Comparison of ENCODE assay signal across 8 cellular contexts in genomic region chr14:75132374-75133086, GRCh38. TPM values are rescaled to one million over a fixed set of nuclear protein-coding genes. Genes with fewer than 3 reads are reported as not detected.
DNase-seq lines count a peak whose midpoint lies in the region; ATAC-seq, FAIRE-seq and TF ChIP-seq lines count a peak whose summit lies in the region.

No MANE protein-coding gene starts in this region.

- TF ChIP-seq EP300 in SK-N-SH (IDR thresholded peaks at IDR 0.05; ENCODE audit: borderline replicate concordance in 1 of 2, low read depth in 1 of 2, low read length in 1 of 2): no peak

- DNase-seq in Right ventricle myocardium inferior (ENCODE audit: missing footprints) (no peak), cardiac septum (ENCODE audit: low spot score) (no peak), NCI-H1105 treated with DMSO at 0.1 percent for 48 hours (lab: John Stamatoyannopoulos, UW) (peak; percentile 73), SK-N-SH (peak; percentile 50), caudate nucleus (lab: John Stamatoyannopoulos, UW) (peak in 19 of 61 donors; percentile 4 to 69 (median 37)), kidney (no peak)
- DNase-seq in stimulated activated CD4-positive, alpha-beta T cell treated with anti-CD3 and anti-CD28 coated beads, Interleukin-4, amount 100 ng/mL, for 4 hours: peak; percentile 10 to 32

- peaks cover 34% of the 10 kb centered on the region for H3K79me2 ChIP-seq in SK-N-SH (ENCODE audit: insufficient read depth)

- H3K36me3 ChIP-seq in SK-N-SH (replicated peaks in 1 of 2; ENCODE audit: control insufficient read depth in 1 of 2, insufficient read depth in 2 of 2, low read length in 1 of 2): peaks cover 30 to 47% of the 10 kb centered on the region in 2 experiments
- peaks cover 8 to 17% of the 10 kb centered on the region in 2 donors for H3K36me3 ChIP-seq in kidney (ENCODE audit: control insufficient read depth in 1 of 2, insufficient read depth in 2 of 2, low read length in 2 of 2)

- H3K9ac ChIP-seq in SK-N-SH (no peak overlapping the region), kidney (ENCODE audit: low read length in 2 of 2) (no peak overlapping the region)

- H3K27ac ChIP-seq in SK-N-SH (ENCODE audit: low read depth in 2 of 2, low read length in 1 of 2) (peak overlapping the region in 1 of 2 experiments; percentile 34; a peak in 2 of 4 replicates), caudate nucleus (ENCODE audit: low read depth, low read length) (peak overlapping the region; percentile 38), kidney (ENCODE audit: low read depth in 2 of 2, low read length in 2 of 2) (no peak overlapping the region)

- POLR2A ChIA-PET in SK-N-SH (lab: Yijun Ruan, JAX): no interaction called here

- intact Hi-C loops in Right ventricle myocardium inferior (cut with DNase I): loop anchor here (2.0 to 5.0 kb wide), 3 partner anchors 162 to 360 kb away; no protein-coding TSS in a partner anchor
- intact Hi-C loops in cardiac septum (cut with DNase I): loop anchor here (2.0 to 5.0 kb wide), 2 partner anchors 164 to 355 kb away; no protein-coding TSS in a partner anchor
- intact Hi-C loops in kidney (cut with DNase I): loop anchor here (5.0 to 10.0 kb wide), 2 partner anchors 170 to 352 kb away; no protein-coding TSS in a partner anchor

- H3F3A ChIP-seq in SK-N-SH (replicated peaks; ENCODE audit: insufficient read depth): peaks cover 31% of the 10 kb centered on the region

- no peaks in the 10 kb centered on the region for H3K9me2 ChIP-seq in SK-N-SH

- CTCF ChIA-PET in SK-N-SH (lab: Yijun Ruan, JAX): interaction anchor here (0.6 to 11.6 kb wide), 6 partner anchors 9 to 356 kb away, joined by 3 to 237 read pairs (median 4); no protein-coding TSS in a partner anchor

- TF ChIP-seq CTCF in SK-N-SH (IDR thresholded peaks at IDR 0.05) (peak; percentile 78), kidney (IDR thresholded peaks at IDR 0.05; ENCODE audit: borderline replicate concordance, extremely low read depth, insufficient read depth) (peak; percentile 86)

- H3K4me3 ChIP-seq in SK-N-SH (ENCODE audit: low read depth in 2 of 2, low read length in 1 of 2) (no peak overlapping the region; a peak in 1 of 4 replicates), kidney (ENCODE audit: low read length in 2 of 2) (no peak overlapping the region)

- WGBS in SK-N-SH (ENCODE audit: low lambda C conversion rate): 53% methylated on average over 4 of the region's 4 CpGs

- FAIRE-seq in kidney (lab: Jason Lieb, UNC): peak; percentile 88

- no peak overlapping the region for H2AFZ ChIP-seq in SK-N-SH (ENCODE audit: low read depth)

- peaks cover 0 to 7% of the 10 kb centered on the region in 2 experiments; a peak in 2 of 4 replicates for H3K4me1 ChIP-seq in SK-N-SH (ENCODE audit: control insufficient read depth in 1 of 2, insufficient read depth in 2 of 2, low read depth in 1 of 2, low read length in 1 of 2)
- peaks cover 0 to 4% of the 10 kb centered on the region in 2 donors for H3K4me1 ChIP-seq in kidney (ENCODE audit: control insufficient read depth in 1 of 2, insufficient read depth in 1 of 2, low read depth in 1 of 2, low read length in 2 of 2)

- peak; percentile 77 for ATAC-seq in Right ventricle myocardium inferior
- ATAC-seq in GM18909 (IDR thresholded peaks at IDR 0.05; ENCODE audit: poor library complexity, unreplicated experiment): no peak

- 0 out of 2 replicates have a peak, but pooled peaks cover 2% of the 10 kb centered on the region for H4K20me1 ChIP-seq in SK-N-SH (ENCODE audit: insufficient read depth)

- no peak overlapping the region for H3K4me2 ChIP-seq in SK-N-SH

- H3K27me3 ChIP-seq in SK-N-SH (ENCODE audit: insufficient read depth): no peaks in the 10 kb centered on the region

- H3K9me3 ChIP-seq in SK-N-SH: no peaks in the 10 kb centered on the region
- no peaks in the 10 kb centered on the region for H3K9me3 ChIP-seq in kidney (ENCODE audit: control insufficient read depth in 1 of 2, low read length in 2 of 2)

- peak; percentile 88 for TF ChIP-seq RAD21 in SK-N-SH (IDR thresholded peaks at IDR 0.05; ENCODE audit: low read length)

TF ChIP-seq in SK-N-SH, 30 proteins besides CTCF, POLR2A, EP300 and RAD21:
- TF ChIP-seq FOXM1 (IDR thresholded peaks at IDR 0.05; ENCODE audit: low read depth) (0 out of 2 replicates have a peak, but pooled peaks have one; percentile 17), RXRA (IDR thresholded peaks at IDR 0.05; ENCODE audit: borderline replicate concordance, low read depth) (no peak), SMC3 (IDR thresholded peaks at IDR 0.05; ENCODE audit: low read depth, low read length) (peak; percentile 89)

RNA-seq across cellular contexts. Expression of gene NEK9, which starts 5.7 kb away (rescaled TPM):
- total RNA-seq in Right ventricle myocardium inferior: 102 TPM
- total RNA-seq in cardiac septum: 115 TPM
- 48.1 and 53.3 TPM in 2 replicates for polyA plus RNA-seq in SK-N-SH (2012; rRNA removed)
- 50.2 and 51.3 TPM in 2 replicates for polyA plus RNA-seq in SK-N-SH (2012; cell fraction: cytosol; rRNA removed)
- polyA plus RNA-seq in SK-N-SH (2012; cell fraction: nucleus; rRNA removed): 111 and 119 TPM in 2 replicates
- 81.5 TPM for total RNA-seq in kidney
- polyA plus RNA-seq in kidney (ENCODE audit: insufficient read depth, low read depth, low replicate concordance): 25.4 TPM

RNA-seq across cellular contexts. Expression of gene TMED10, which starts 43.9 kb away (rescaled TPM):
- total RNA-seq in Right ventricle myocardium inferior (280 TPM), cardiac septum (283 TPM), kidney (401 TPM)
- polyA plus RNA-seq in SK-N-SH (2012; rRNA removed) (168 and 287 TPM in 2 replicates), kidney (ENCODE audit: insufficient read depth, low read depth, low replicate concordance) (222 TPM)
- 220 and 236 TPM in 2 replicates for polyA plus RNA-seq in SK-N-SH (2012; cell fraction: cytosol; rRNA removed)
- polyA plus RNA-seq in SK-N-SH (2012; cell fraction: nucleus; rRNA removed): 84.3 and 162 TPM in 2 replicates

Comparison
In these comparisons a context has a peak if more than half of its experiments do, and no peak if none do; other contexts are left out.
1. DNase-seq: peak in NCI-H1105 treated with DMSO at 0.1 percent for 48 hours (single experiment), SK-N-SH (single experiment) and stimulated activated CD4-positive, alpha-beta T cell treated with anti-CD3 and anti-CD28 coated beads, Interleukin-4, amount 100 ng/mL, for 4 hours (2 of 2); none in Right ventricle myocardium inferior (single experiment), cardiac septum (single experiment) and kidney (single experiment).